8 cellular contexts compared by ENCODE assay signal in the genomic region with DNA sequence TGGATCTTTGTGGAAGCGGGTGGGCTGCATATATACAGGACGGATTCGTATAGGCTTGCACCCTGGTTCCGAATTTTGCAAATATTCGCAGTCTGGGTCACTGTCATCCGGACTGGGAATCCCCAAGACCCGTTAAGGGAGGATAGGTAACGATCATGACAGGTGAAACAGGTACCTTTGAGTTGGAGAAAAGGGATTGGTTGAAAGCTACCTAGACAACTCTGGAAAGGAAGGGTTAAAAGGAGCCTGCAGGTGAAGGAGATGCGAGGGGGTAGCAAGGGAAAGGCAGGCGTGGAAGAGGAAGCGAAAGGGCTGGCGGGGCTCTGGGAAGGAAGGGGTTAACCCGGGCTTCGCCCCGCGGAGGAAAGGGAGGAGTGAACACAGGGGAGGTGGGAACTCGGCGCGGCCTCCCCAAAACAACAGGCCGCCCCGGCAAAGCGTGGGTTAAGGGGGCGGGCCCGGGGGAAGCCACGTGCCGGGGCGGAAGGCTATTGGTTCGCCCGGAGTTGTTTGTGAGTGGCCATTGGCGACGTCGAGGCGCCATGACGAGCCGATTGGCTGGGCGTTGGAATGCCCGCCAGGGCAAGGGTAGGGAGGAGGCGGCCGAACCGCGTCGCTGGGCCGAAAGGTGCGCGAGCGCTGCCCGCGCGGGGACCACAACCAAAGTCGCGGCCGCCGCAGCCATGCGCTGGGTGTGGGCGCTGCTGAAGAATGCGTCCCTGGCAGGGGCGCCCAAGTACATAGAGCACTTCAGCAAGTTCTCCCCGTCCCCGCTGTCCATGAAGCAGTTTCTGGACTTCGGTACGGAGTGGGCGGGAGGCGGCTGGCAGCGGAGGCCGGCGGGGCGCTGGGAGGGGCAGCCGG. TPM values are rescaled to one million over a fixed set of nuclear protein-coding genes. Genes with fewer than 3 reads are reported as not detected.
DNase-seq lines count a peak whose midpoint lies in the region; ATAC-seq lines count a peak whose summit lies in the region.

A gene (plus strand): TSS at position 599 of the 864 bp plus-strand sequence. CDS start 85 bp downstream, at position 684.

- peaks cover 0 to 7% of the 10 kb centered on the region in 2 donors for H3K27me3 Mint-ChIP-seq in effector memory CD8-positive, alpha-beta T cell
- H3K27me3 Mint-ChIP-seq in memory B cell: no peaks in the 10 kb centered on the region

- no peaks in the 10 kb centered on the region for H3K9me3 Mint-ChIP-seq in effector memory CD8-positive, alpha-beta T cell
- no peaks in the 10 kb centered on the region for H3K9me3 Mint-ChIP-seq in memory B cell

- H3K36me3 Mint-ChIP-seq in effector memory CD8-positive, alpha-beta T cell (ENCODE audit: insufficient read depth): peaks cover 16% of the 10 kb centered on the region
- peaks cover 2% of the 10 kb centered on the region for H3K36me3 Mint-ChIP-seq in memory B cell

- H3K4me3 Mint-ChIP-seq in effector memory CD8-positive, alpha-beta T cell: peak within 1 kb of the TSS; percentile 94 to 95
- H3K4me3 Mint-ChIP-seq in memory B cell: peak within 1 kb of the TSS; percentile 92

- peaks cover 29 to 44% of the 10 kb centered on the region in 2 donors for H3K4me1 Mint-ChIP-seq in effector memory CD8-positive, alpha-beta T cell (ENCODE audit: low read depth in 2 of 2)
- peaks cover 21% of the 10 kb centered on the region for H3K4me1 Mint-ChIP-seq in memory B cell

- ATAC-seq in GM21367 (IDR thresholded peaks at IDR 0.05; ENCODE audit: unreplicated experiment): peak; percentile 76
- peak; percentile 92 for ATAC-seq in effector memory CD8-positive, alpha-beta T cell (replicated peaks)
- peak; percentile 88 for ATAC-seq in memory B cell (ENCODE audit: low read depth)

- DNase-seq in COLO829 (ENCODE audit: low spot score) (peak; percentile 96), HT1080 (ENCODE audit: low read depth) (peak; percentile 86), NOMO-1 (lab: John Stamatoyannopoulos, UW; ENCODE audit: unreplicated experiment in 2 of 2) (peak; percentile 95 to 97), memory B cell (ENCODE audit: low spot score in 2 of 2) (peak; percentile 94 to 98)
- DNase-seq in activated CD8-positive, alpha-beta memory T cell treated with anti-CD3 and anti-CD28 coated beads for 48 hours (ENCODE audit: low read depth in 2 of 3, low spot score in 2 of 3): peak; percentile 74 to 92 (median 78)
- peak; percentile 95 to 96 (median 96) for DNase-seq in effector memory CD8-positive, alpha-beta T cell
- DNase-seq in stimulated activated CD8-positive, alpha-beta memory T cell treated with anti-CD3 and anti-CD28 coated beads, Interleukin-12 subunit alpha, Interleukin-12 subunit beta, amount 100 ng/mL, for 1 hour (ENCODE audit: low read depth): peak; percentile 89

- peak within 1 kb of the TSS; percentile 89 to 93 for H3K27ac Mint-ChIP-seq in effector memory CD8-positive, alpha-beta T cell
- H3K27ac Mint-ChIP-seq in memory B cell: peak within 1 kb of the TSS; percentile 87

RNA-seq across cellular contexts. Expression of the gene that starts here (rescaled TPM):
- 3.3 and 3.9 TPM in 2 replicates for total RNA-seq in HT1080 (2014; rRNA removed; shearing (Covaris generic))
- polyA plus RNA-seq in HT1080 (2015; cell fraction: cytosol; rRNA removed): 5.8 and 6.9 TPM in 2 replicates
- polyA plus RNA-seq in HT1080 (2015; cell fraction: nucleus; rRNA removed): 5.8 and 6.4 TPM in 2 replicates

Comparison
In these comparisons a context has a peak if more than half of its experiments do, and no peak if none do; other contexts are left out.
1. Peak in every context shown above with its lines: DNase-seq and ATAC-seq.